Comparison of ENCODE assay signal across 31 cellular contexts in genomic region chr10:4754143-4754542, GRCh38.
"Had no signal": no experiment of that assay in that cellular context is flagged by ENCODE, and none has a peak within 500 bp of the region (broad histone marks: within the 10 kb centered on the region; RNA-seq: fewer than 3 reads in every experiment).

No MANE protein-coding gene starts in this region.

- H3K27ac ChIP-seq: neural progenitor cell, ovary, parathyroid adenoma, psoas muscle, skin epidermis, spleen, suprapubic skin, testis, tibial artery, transverse colon, upper lobe of right lung, uterus had no signal

- H3K27me3 ChIP-seq: neural progenitor cell, ovary, suprapubic skin, testis, tibial artery, upper lobe of right lung, uterus had no signal

- H2AFZ ChIP-seq: neural progenitor cell, parathyroid adenoma had no signal

- DNase-seq: naive B cell; naive thymus-derived CD8-positive, alpha-beta T cell; occipital lobe; ovary; posterior cingulate gyrus; psoas muscle; right cardiac atrium; spleen; stimulated activated CD4-positive, alpha-beta T cell treated with anti-CD3 and anti-CD28 coated beads, Interleukin-15, amount 100 ng/mL, for 24 hours; stimulated activated CD4-positive, alpha-beta T cell treated with anti-CD3 and anti-CD28 coated beads, Interleukin-2, amount 100 ng/mL, for 24 hours; stimulated activated CD4-positive, alpha-beta T cell treated with anti-CD3 and anti-CD28 coated beads, Interleukin-2, amount 100 ng/mL, for 48 hours; stimulated activated CD4-positive, alpha-beta T cell treated with anti-CD3 and anti-CD28 coated beads, Interleukin-4, amount 100 ng/mL, for 24 hours; stimulated activated naive B cell treated with anti-CD40 and anti-IgM and Interleukin-4, amounts not matched to agents 10 μg/mL and 1 μg/mL and 100 μg/mL, for 72 hours; stimulated activated naive CD4-positive, alpha-beta T cell treated with Interleukin-2 at 50 U/mL for 16 hours; substantia nigra; testis; tibial artery; transverse colon; upper lobe of right lung; uterus had no signal

- H3K4me2 ChIP-seq: neural progenitor cell, smooth muscle cell had no signal

- H3K27ac Mint-ChIP-seq: naive B cell; naive thymus-derived CD8-positive, alpha-beta T cell; natural killer cell treated with Interleukin-12 subunit alpha and Interleukin-12 subunit beta and Interleukin-15 and Interleukin-18, amount 100 ng/mL, for 72 hours; neural progenitor cell; progenitor cell of endocrine pancreas; stimulated activated effector memory CD8-positive, alpha-beta T cell treated with anti-CD3 and anti-CD28 coated beads, Interleukin-12 subunit alpha, Interleukin-12 subunit beta, amount 100 ng/mL, for 72 hours; stimulated activated naive B cell treated with anti-CD40 and anti-IgM and Interleukin-4, amounts not matched to agents 10 μg/mL and 1 μg/mL and 100 μg/mL, for 72 hours; stimulated activated naive CD8-positive, alpha-beta T cell treated with anti-CD3 and anti-CD28 coated beads, Interleukin-15, Interleukin-2, amounts not matched to agents 100 ng/mL and 50 ng/mL, for 24 hours; type B pancreatic cell had no signal

- H3K4me1 ChIP-seq: neural progenitor cell, parathyroid adenoma, psoas muscle, spleen, suprapubic skin, testis, tibial artery, transverse colon, upper lobe of right lung, uterus had no signal

- H3K9me3 ChIP-seq: ovary, psoas muscle, spleen, suprapubic skin, testis, tibial artery, transverse colon, upper lobe of right lung, uterus had no signal

- ATAC-seq: naive thymus-derived CD8-positive, alpha-beta T cell; natural killer cell treated with Interleukin-12 subunit alpha and Interleukin-12 subunit beta and Interleukin-15 and Interleukin-18, amount 100 ng/mL, for 72 hours; psoas muscle; right cardiac atrium; sciatic nerve; stimulated activated effector memory CD8-positive, alpha-beta T cell treated with anti-CD3 and anti-CD28 coated beads, Interleukin-12 subunit alpha, Interleukin-12 subunit beta, amount 100 ng/mL, for 72 hours; stimulated activated naive B cell treated with anti-CD40 and anti-IgM and Interleukin-4, amounts not matched to agents 10 μg/mL and 1 μg/mL and 100 μg/mL, for 72 hours; upper lobe of right lung had no signal

- H3K9me3 Mint-ChIP-seq: naive B cell; naive thymus-derived CD8-positive, alpha-beta T cell; natural killer cell treated with Interleukin-12 subunit alpha and Interleukin-12 subunit beta and Interleukin-15 and Interleukin-18, amount 100 ng/mL, for 72 hours; neural progenitor cell; stimulated activated effector memory CD8-positive, alpha-beta T cell treated with anti-CD3 and anti-CD28 coated beads, Interleukin-12 subunit alpha, Interleukin-12 subunit beta, amount 100 ng/mL, for 72 hours; stimulated activated naive B cell treated with anti-CD40 and anti-IgM and Interleukin-4, amounts not matched to agents 10 μg/mL and 1 μg/mL and 100 μg/mL, for 72 hours; stimulated activated naive CD8-positive, alpha-beta T cell treated with anti-CD3 and anti-CD28 coated beads, Interleukin-15, Interleukin-2, amounts not matched to agents 100 ng/mL and 50 ng/mL, for 24 hours; type B pancreatic cell had no signal

- H3K79me2 ChIP-seq: parathyroid adenoma had no signal

- H3K4me3 Mint-ChIP-seq: naive B cell; naive thymus-derived CD8-positive, alpha-beta T cell; natural killer cell treated with Interleukin-12 subunit alpha and Interleukin-12 subunit beta and Interleukin-15 and Interleukin-18, amount 100 ng/mL, for 72 hours; neural progenitor cell; stimulated activated effector memory CD8-positive, alpha-beta T cell treated with anti-CD3 and anti-CD28 coated beads, Interleukin-12 subunit alpha, Interleukin-12 subunit beta, amount 100 ng/mL, for 72 hours; stimulated activated naive B cell treated with anti-CD40 and anti-IgM and Interleukin-4, amounts not matched to agents 10 μg/mL and 1 μg/mL and 100 μg/mL, for 72 hours; stimulated activated naive CD8-positive, alpha-beta T cell treated with anti-CD3 and anti-CD28 coated beads, Interleukin-15, Interleukin-2, amounts not matched to agents 100 ng/mL and 50 ng/mL, for 24 hours; type B pancreatic cell had no signal

- H3K36me3 Mint-ChIP-seq: naive B cell; naive thymus-derived CD8-positive, alpha-beta T cell; natural killer cell treated with Interleukin-12 subunit alpha and Interleukin-12 subunit beta and Interleukin-15 and Interleukin-18, amount 100 ng/mL, for 72 hours; neural progenitor cell; stimulated activated effector memory CD8-positive, alpha-beta T cell treated with anti-CD3 and anti-CD28 coated beads, Interleukin-12 subunit alpha, Interleukin-12 subunit beta, amount 100 ng/mL, for 72 hours; stimulated activated naive B cell treated with anti-CD40 and anti-IgM and Interleukin-4, amounts not matched to agents 10 μg/mL and 1 μg/mL and 100 μg/mL, for 72 hours; type B pancreatic cell had no signal

- H3K4me3 ChIP-seq: neural progenitor cell, ovary, psoas muscle, skin epidermis, smooth muscle cell, spleen, suprapubic skin, testis, tibial artery, transverse colon, upper lobe of right lung, uterus had no signal

- H3K4me1 Mint-ChIP-seq: naive B cell; naive thymus-derived CD8-positive, alpha-beta T cell; stimulated activated effector memory CD8-positive, alpha-beta T cell treated with anti-CD3 and anti-CD28 coated beads, Interleukin-12 subunit alpha, Interleukin-12 subunit beta, amount 100 ng/mL, for 72 hours; stimulated activated naive B cell treated with anti-CD40 and anti-IgM and Interleukin-4, amounts not matched to agents 10 μg/mL and 1 μg/mL and 100 μg/mL, for 72 hours had no signal

- H3K9ac ChIP-seq: neural progenitor cell, parathyroid adenoma had no signal

- H3K36me3 ChIP-seq: neural progenitor cell, ovary, spleen, suprapubic skin, tibial artery, transverse colon, upper lobe of right lung, uterus had no signal
